Comparison of ENCODE assay signal across 27 cellular contexts in the genomic region with DNA sequence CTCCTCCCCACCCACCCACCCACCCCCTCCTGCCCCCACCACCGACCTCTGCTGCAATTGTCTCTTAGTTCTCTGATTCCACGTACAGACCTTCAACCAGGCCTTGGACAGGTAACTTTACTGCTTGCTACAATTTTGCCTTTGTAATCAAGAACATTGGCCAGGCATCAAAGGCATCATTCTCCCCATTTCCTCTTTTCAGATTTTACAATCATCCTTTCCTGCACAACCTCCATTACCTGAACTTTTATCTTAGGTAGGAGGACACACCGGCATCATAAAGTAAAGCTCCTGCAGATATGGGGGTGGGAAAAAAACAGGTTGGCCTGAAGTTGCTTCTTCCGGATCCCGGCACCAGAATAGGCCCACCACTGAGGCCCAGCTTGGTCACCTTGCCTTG. TPM values are rescaled to one million over a fixed set of nuclear protein-coding genes. Genes with fewer than 3 reads are reported as not detected.
DNase-seq lines count a peak whose midpoint lies in the region; ATAC-seq and TF ChIP-seq lines count a peak whose summit lies in the region.
"Had no signal": no experiment of that assay in that cellular context is flagged by ENCODE, and none has a peak within 500 bp of the region (broad histone marks: within the 10 kb centered on the region; RNA-seq: fewer than 3 reads in every experiment).

No MANE protein-coding gene starts in this region.

- H3K27me3 ChIP-seq in breast epithelium (no peaks in the 10 kb centered on the region), osteoblast (ENCODE audit: insufficient read depth, low read length) (no peaks in the 10 kb centered on the region)
- H3K27me3 ChIP-seq: ascending aorta, cardiac muscle cell, neural progenitor cell, stomach, thyroid gland had no signal

- TF ChIP-seq POLR2A in breast epithelium (IDR thresholded peaks at IDR 0.05) = no peak

- no peaks in the 10 kb centered on the region for H3K4me1 Mint-ChIP-seq in MCF 10A (ENCODE audit: insufficient read depth, unreplicated experiment)
- H3K4me1 Mint-ChIP-seq in dendritic cell treated with granulocyte-macrophage colony-stimulating factor and Interleukin-4, amounts not matched to agents 40 ng/mL and 50 ng/mL, for 4 days (ENCODE audit: low read depth) = peaks cover 47% of the 10 kb centered on the region
- peaks cover 37% of the 10 kb centered on the region for H3K4me1 Mint-ChIP-seq in neural crest cell

- no peak for ATAC-seq in HG03432 (IDR thresholded peaks at IDR 0.05; ENCODE audit: unreplicated experiment)
- ATAC-seq: activated T-cell treated with anti-CD3 and anti-CD28 coated beads, Interleukin-2, amount 50 U/mL, for 72 hours; sciatic nerve had no signal

- no TSS peak for BruUV-seq in MCF 10A (replicated peaks; lab: Mats Ljungman, UMichigan)

- POLR2A ChIA-PET in MCF 10A (lab: Yijun Ruan, JAX) = no interaction called here

- no peak for TF ChIP-seq CTCF in breast epithelium (IDR thresholded peaks at IDR 0.05)
- TF ChIP-seq CTCF in MCF 10A (IDR thresholded peaks at IDR 0.05; ENCODE audit: unreplicated experiment) = no peak
- TF ChIP-seq CTCF in neural crest cell (conservative IDR thresholded peaks at IDR 0.05) = no peak
- TF ChIP-seq CTCF in osteoblast (IDR thresholded peaks at IDR 0.05; ENCODE audit: extremely low read depth, low read depth, low read length) = no peak

- H3K27ac Mint-ChIP-seq in MCF 10A (ENCODE audit: low read depth, unreplicated experiment) (no peak overlapping the region), neural crest cell (ENCODE audit: unreplicated experiment) (peak overlapping the region; percentile 6)
- H3K27ac Mint-ChIP-seq in dendritic cell treated with granulocyte-macrophage colony-stimulating factor and Interleukin-4, amounts not matched to agents 40 ng/mL and 50 ng/mL, for 4 days = peak overlapping the region; percentile 23
- H3K27ac Mint-ChIP-seq: activated T-cell treated with anti-CD3 and anti-CD28 coated beads, Interleukin-2, amount 50 U/mL, for 72 hours; GM23338 had no signal

- no peaks in the 10 kb centered on the region for H3K9me3 Mint-ChIP-seq in MCF 10A (ENCODE audit: unreplicated experiment)
- H3K9me3 Mint-ChIP-seq in dendritic cell treated with granulocyte-macrophage colony-stimulating factor and Interleukin-4, amounts not matched to agents 40 ng/mL and 50 ng/mL, for 4 days = no peaks in the 10 kb centered on the region
- no peaks in the 10 kb centered on the region for H3K9me3 Mint-ChIP-seq in neural crest cell
- H3K9me3 Mint-ChIP-seq: activated T-cell treated with anti-CD3 and anti-CD28 coated beads, Interleukin-2, amount 50 U/mL, for 72 hours; GM23338; neural progenitor cell had no signal

- CTCF ChIA-PET in MCF 10A (lab: Yijun Ruan, JAX) = no interaction called here

- H3K79me2 ChIP-seq in osteoblast (ENCODE audit: insufficient read depth, low read length) = no peaks in the 10 kb centered on the region

- intact Hi-C loops in breast epithelium (cut with DNase I; ENCODE audit: low total_unique reads) = loop anchor here (5.0 kb wide), 1 partner anchor 1165 kb away; no protein-coding TSS in a partner anchor
- intact Hi-C loops in MCF 10A (cut with micrococcal nuclease) = no loop called here
- intact Hi-C loops in dendritic cell treated with granulocyte-macrophage colony-stimulating factor and Interleukin-4, amounts not matched to agents 40 ng/mL and 50 ng/mL, for 4 days (cut with micrococcal nuclease) = loop anchor here (10.0 kb wide), 1 partner anchor 53 kb away; the partner anchor contains the start of gene TSPOAP1

- no peak overlapping the region for H3K4me3 Mint-ChIP-seq in MCF 10A (ENCODE audit: unreplicated experiment)
- H3K4me3 Mint-ChIP-seq in dendritic cell treated with granulocyte-macrophage colony-stimulating factor and Interleukin-4, amounts not matched to agents 40 ng/mL and 50 ng/mL, for 4 days = no peak overlapping the region
- H3K4me3 Mint-ChIP-seq in neural crest cell = no peak overlapping the region
- H3K4me3 Mint-ChIP-seq: activated T-cell treated with anti-CD3 and anti-CD28 coated beads, Interleukin-2, amount 50 U/mL, for 72 hours; neural progenitor cell had no signal

- H3K36me3 Mint-ChIP-seq in MCF 10A (ENCODE audit: insufficient read depth, unreplicated experiment) (no peaks in the 10 kb centered on the region), neural crest cell (ENCODE audit: low read depth) (no peaks in the 10 kb centered on the region)
- H3K36me3 Mint-ChIP-seq in dendritic cell treated with granulocyte-macrophage colony-stimulating factor and Interleukin-4, amounts not matched to agents 40 ng/mL and 50 ng/mL, for 4 days (ENCODE audit: low read depth) = no peaks in the 10 kb centered on the region
- H3K36me3 Mint-ChIP-seq: neural progenitor cell had no signal

- H3K27me3 Mint-ChIP-seq in MCF 10A (ENCODE audit: insufficient read depth, unreplicated experiment) = no peaks in the 10 kb centered on the region
- peaks cover 22% of the 10 kb centered on the region for H3K27me3 Mint-ChIP-seq in dendritic cell treated with granulocyte-macrophage colony-stimulating factor and Interleukin-4, amounts not matched to agents 40 ng/mL and 50 ng/mL, for 4 days
- no peaks in the 10 kb centered on the region for H3K27me3 Mint-ChIP-seq in neural crest cell (ENCODE audit: low read depth)

- H3K36me3 ChIP-seq in breast epithelium (no peaks in the 10 kb centered on the region), osteoblast (ENCODE audit: insufficient read depth, low read length) (no peaks in the 10 kb centered on the region)
- H3K36me3 ChIP-seq: ascending aorta, cardiac muscle cell, neural progenitor cell, stomach, thyroid gland had no signal

- DNase-seq in breast epithelium (ENCODE audit: low spot score in 2 of 2) = no peak
- no peak for DNase-seq in MCF 10A (ENCODE audit: unreplicated experiment)
- no peak for DNase-seq in neural crest cell (ENCODE audit: low read depth, low spot score)
- DNase-seq in cerebellum (ENCODE audit: low spot score) = no peak
- no peak for DNase-seq in osteoblast (ENCODE audit: insufficient read length, low spot score, missing footprints)
- DNase-seq in iPS-NIHi11 (ENCODE audit: low spot score) = no peak
- DNase-seq: activated CD4-positive, alpha-beta T cell treated with anti-CD3 and anti-CD28 coated beads, Interleukin-2, amount 50 U/mL, for 48 hours; activated CD4-positive, CD25-positive, alpha-beta regulatory T cell treated with anti-CD3 and anti-CD28 coated beads, Interleukin-2, amount 50 U/mL, for 72 hours; activated T-cell treated with anti-CD3 and anti-CD28 coated beads, Interleukin-2, amount 50 U/mL, for 72 hours; dermis blood vessel endothelial cell; DND-41; GF-D8; NCI-H1092; NCI-H1694 treated with DMSO at 0.1 percent for 48 hours; NCI-H2171; OCI-M1; posterior cingulate gyrus; stimulated activated CD4-positive, alpha-beta T cell treated with anti-CD3 and anti-CD28 coated beads, Interleukin-4, amount 100 ng/mL, for 1 hour; thyroid gland had no signal

- H2AFZ ChIP-seq in osteoblast (ENCODE audit: low read length) = no peak overlapping the region
- H2AFZ ChIP-seq: GM23338, neural progenitor cell had no signal

- no peak overlapping the region for H3K4me2 ChIP-seq in osteoblast (ENCODE audit: insufficient read depth, low read length)
- H3K4me2 ChIP-seq: neural progenitor cell had no signal

- H3K4me1 ChIP-seq in breast epithelium = no peaks in the 10 kb centered on the region
- H3K4me1 ChIP-seq in osteoblast (ENCODE audit: insufficient read depth, low read length) = no peaks in the 10 kb centered on the region
- H3K4me1 ChIP-seq: ascending aorta, neural progenitor cell, thyroid gland had no signal

- H3K9me3 ChIP-seq in breast epithelium (no peaks in the 10 kb centered on the region), osteoblast (ENCODE audit: low read depth, low read length) (no peaks in the 10 kb centered on the region)
- H3K9me3 ChIP-seq: ascending aorta, stomach, thyroid gland had no signal

- H3K27ac ChIP-seq in breast epithelium (peak overlapping the region; percentile 33 to 77), osteoblast (ENCODE audit: low read depth, low read length) (no peak overlapping the region)
- H3K27ac ChIP-seq: ascending aorta, cardiac muscle cell, neural progenitor cell, thyroid gland had no signal

- no peaks in the 10 kb centered on the region for H4K20me1 ChIP-seq in osteoblast (ENCODE audit: insufficient read depth, low read length)

- no peak overlapping the region for H3K4me3 ChIP-seq in breast epithelium
- H3K4me3 ChIP-seq in osteoblast (ENCODE audit: insufficient read depth, low read length) = no peak overlapping the region
- H3K4me3 ChIP-seq: ascending aorta, cardiac muscle cell, GM23338, neural progenitor cell, stomach, thyroid gland had no signal

RNA-seq across cellular contexts. Expression of gene SUPT4H1, which starts 25.7 kb away (rescaled TPM):
- 10 to 100 TPM; 46.4 to 61.6 (median 48.2) TPM for total RNA-seq in breast epithelium
- 63.4 and 90.8 TPM in 2 replicates for total RNA-seq in MCF 10A (2022)
- 79.1 and 83.8 TPM in 2 replicates for total RNA-seq in neural crest cell
- 26.7 TPM for total RNA-seq in cerebellum
- total RNA-seq in osteoblast = 49.9 and 60.7 TPM in 2 replicates

RNA-seq across cellular contexts. Expression of gene RNF43, which starts 39.7 kb away (rescaled TPM):
- 10 to 100 TPM in 1 of 3 donors, 1 to 10 TPM in 1, not detected in 1; 8.5 to 19.0 TPM for total RNA-seq in breast epithelium
- total RNA-seq in MCF 10A (2022) = 6.7 and 7.9 TPM in 2 replicates
- 2.0 and 3.2 TPM in 2 replicates for total RNA-seq in neural crest cell
- 6.7 TPM for total RNA-seq in cerebellum
- total RNA-seq in osteoblast = under 0.01 TPM in 2 replicates
- total RNA-seq: dermis blood vessel endothelial cell had no signal

RNA-seq across cellular contexts. Expression of gene TSPOAP1, which starts 49.1 kb away (rescaled TPM):
- 10 to 100 TPM in 2 of 3 donors, 1 to 10 TPM in 1; 2.6 to 42.1 (median 26.9) TPM for total RNA-seq in breast epithelium
- not detected in 2 replicates for total RNA-seq in MCF 10A (2022)
- total RNA-seq in neural crest cell = 27.9 and 30.5 TPM in 2 replicates
- 54.2 TPM for total RNA-seq in cerebellum
- 3.8 and 4.3 TPM in 2 replicates for total RNA-seq in osteoblast
